23 cellular contexts compared by ENCODE assay signal in the genomic region with DNA sequence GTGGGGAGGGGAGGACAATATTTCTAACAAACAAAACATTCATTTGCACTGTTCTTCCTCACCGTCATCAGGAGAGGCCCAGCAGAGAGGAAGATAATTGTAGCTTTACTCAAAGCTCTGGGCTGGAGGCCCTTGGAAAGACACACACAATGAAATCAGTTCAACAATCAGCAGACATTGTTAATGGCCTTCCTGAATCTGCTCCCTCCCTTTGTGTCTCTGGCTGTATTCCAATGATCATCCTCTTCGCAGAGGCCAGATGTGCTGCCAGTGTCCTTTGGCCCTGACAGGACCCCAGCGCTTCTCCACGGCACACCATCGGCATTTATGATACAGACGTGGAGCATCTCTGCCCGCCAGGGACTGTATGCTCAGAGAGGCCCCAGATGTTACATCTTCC. TPM values are rescaled to one million over a fixed set of nuclear protein-coding genes. Genes with fewer than 3 reads are reported as not detected.
A peak's percentile ranks its signal among the peaks of the same experiment; 100 is the strongest.
DNase-seq lines count a peak whose midpoint lies in the region; FAIRE-seq and TF ChIP-seq lines count a peak whose summit lies in the region.
"Had no signal": no experiment of that assay in that cellular context is flagged by ENCODE, and none has a peak within 500 bp of the region (broad histone marks: within the 10 kb centered on the region; RNA-seq: fewer than 3 reads in every experiment).

No MANE protein-coding gene starts in this region.

- H3K9ac ChIP-seq in mesenchymal stem cell (ENCODE audit: low read length): no peak overlapping the region

- DNase-seq in NCI-H1105 (lab: John Stamatoyannopoulos, UW) (peak; percentile 2), NCI-H345 treated with DMSO at 0.1 percent for 48 hours (lab: John Stamatoyannopoulos, UW; ENCODE audit: unreplicated experiment) (peak; percentile 60), inferior parietal cortex (ENCODE audit: extremely low spot score) (peak; percentile 38), testis (peak; percentile 29), right atrium auricular region (ENCODE audit: low spot score) (no peak), GM12891 (ENCODE audit: insufficient read length, low spot score) (no peak), mesenchymal stem cell (no peak)
- DNase-seq: activated CD8-positive, alpha-beta memory T cell treated with anti-CD3 and anti-CD28 coated beads for 24 hours; activated gamma-delta T cell treated with Interleukin-2 at 50 U/mL for 16 hours; activated T-cell treated with anti-CD3 and anti-CD28 coated beads, Interleukin-2, amount 50 U/mL, for 24 hours; DMS 273 treated with DMSO at 0.1 percent for 48 hours; heart left ventricle; mammary epithelial cell; naive B cell; NCI-H1694; right cardiac atrium; stimulated activated CD4-positive, alpha-beta T cell treated with anti-CD3 and anti-CD28 coated beads, Interleukin-4, amount 100 ng/mL, for 24 hours; stimulated activated naive B cell treated with anti-CD40 and anti-IgM and Interleukin-4, amounts not matched to agents 10 μg/mL and 1 μg/mL and 100 μg/mL, for 72 hours had no signal

- no peak overlapping the region for H3K23ac ChIP-seq in mesenchymal stem cell (ENCODE audit: low read length in 2 of 2)

- no peak overlapping the region for H2BK5ac ChIP-seq in mesenchymal stem cell (ENCODE audit: low read depth, low read length, poor library complexity, severe bottlenecking)

- no peak for TF ChIP-seq POLR2A in testis (IDR thresholded peaks at IDR 0.05)
- TF ChIP-seq POLR2A in GM12891 (IDR thresholded peaks at IDR 0.05; ENCODE audit: low read depth, low read length): no peak

- no peak for FAIRE-seq in GM12891 (lab: Jason Lieb, UNC)

- H3K79me1 ChIP-seq in mesenchymal stem cell (replicated peaks; ENCODE audit: low read length, poor library complexity, severe bottlenecking): no peaks in the 10 kb centered on the region

- H3K27ac ChIP-seq in testis: no peak overlapping the region
- no peak overlapping the region for H3K27ac ChIP-seq in right atrium auricular region
- no peak overlapping the region for H3K27ac ChIP-seq in mesenchymal stem cell (ENCODE audit: low read length, poor library complexity, severe bottlenecking)
- H3K27ac ChIP-seq: heart left ventricle, vagina had no signal

- H3K27me3 ChIP-seq in testis (no peaks in the 10 kb centered on the region), right atrium auricular region (no peaks in the 10 kb centered on the region), mesenchymal stem cell (ENCODE audit: control insufficient read depth in 1 of 2, insufficient read depth in 1 of 2, low read length in 2 of 2) (peaks cover 4 to 38% of the 10 kb centered on the region in 2 experiments)
- H3K27me3 ChIP-seq: vagina had no signal

- no peak overlapping the region for H2AK5ac ChIP-seq in mesenchymal stem cell (ENCODE audit: low read length, severe bottlenecking)

- H2BK15ac ChIP-seq in mesenchymal stem cell (ENCODE audit: low read depth, poor library complexity, severe bottlenecking): no peak overlapping the region

- no peak overlapping the region for H2BK12ac ChIP-seq in mesenchymal stem cell (ENCODE audit: low read length in 2 of 2)

- H4K8ac ChIP-seq in mesenchymal stem cell (ENCODE audit: low read length): no peak overlapping the region

- no peaks in the 10 kb centered on the region for H3K4me1 ChIP-seq in testis
- no peaks in the 10 kb centered on the region for H3K4me1 ChIP-seq in right atrium auricular region
- H3K4me1 ChIP-seq in mesenchymal stem cell (ENCODE audit: control insufficient read depth, insufficient read depth, low read depth, low read length): no peaks in the 10 kb centered on the region
- H3K4me1 ChIP-seq: heart left ventricle, vagina had no signal

- no peak overlapping the region for H3K4me2 ChIP-seq in mesenchymal stem cell (ENCODE audit: low read length, poor library complexity, severe bottlenecking)

- H3K14ac ChIP-seq in mesenchymal stem cell (ENCODE audit: low read length in 2 of 2): no peak overlapping the region

- intact Hi-C loops in testis (cut with DNase I; ENCODE audit: low total_unique reads): no loop called here

- WGBS in testis, 2 donors: 55 to 63% methylated on average over 5 to 7 of the region's 7 CpGs
- 74% methylated on average over 7 of the region's 7 CpGs for WGBS in mesenchymal stem cell

- H3K18ac ChIP-seq in mesenchymal stem cell (ENCODE audit: low read depth in 1 of 2, low read length in 2 of 2): no peak overlapping the region

- H3K9me3 ChIP-seq in testis (no peaks in the 10 kb centered on the region), right atrium auricular region (no peaks in the 10 kb centered on the region), mesenchymal stem cell (ENCODE audit: control insufficient read depth, low read length) (no peaks in the 10 kb centered on the region)
- H3K9me3 ChIP-seq: heart left ventricle, vagina had no signal

- H3K4ac ChIP-seq in mesenchymal stem cell (ENCODE audit: low read depth in 1 of 2, low read length in 2 of 2): no peak overlapping the region

- TF ChIP-seq CTCF in testis (IDR thresholded peaks at IDR 0.05): no peak
- TF ChIP-seq CTCF in right atrium auricular region (IDR thresholded peaks at IDR 0.05): no peak

- no peaks in the 10 kb centered on the region for H3K36me3 ChIP-seq in testis (ENCODE audit: low read depth, missing control alignments)
- no peaks in the 10 kb centered on the region for H3K36me3 ChIP-seq in right atrium auricular region
- H3K36me3 ChIP-seq in mesenchymal stem cell (ENCODE audit: control insufficient read depth in 1 of 2, insufficient read depth in 2 of 2, low read depth in 1 of 2, low read length in 2 of 2): no peaks in the 10 kb centered on the region
- H3K36me3 ChIP-seq: heart left ventricle, vagina had no signal

- H2AFZ ChIP-seq in mesenchymal stem cell (ENCODE audit: low read depth, low read length): no peak overlapping the region

- no peak overlapping the region for H3K4me3 ChIP-seq in testis
- no peak overlapping the region for H3K4me3 ChIP-seq in right atrium auricular region
- no peak overlapping the region for H3K4me3 ChIP-seq in mesenchymal stem cell (ENCODE audit: insufficient read depth in 1 of 2, low read depth in 1 of 2, low read length in 2 of 2)
- H3K4me3 ChIP-seq: heart left ventricle, vagina had no signal

- no peak overlapping the region for H2BK120ac ChIP-seq in mesenchymal stem cell (ENCODE audit: low read depth, low read length)

- no peak overlapping the region for H4K91ac ChIP-seq in mesenchymal stem cell (ENCODE audit: low read length)

TF ChIP-seq in GM12891, 5 proteins besides CTCF, POLR2A, EP300 and RAD21:
- no peak for TF ChIP-seq SPI1 (IDR thresholded peaks at IDR 0.05; ENCODE audit: low read depth, low read length)
- no peak for TF ChIP-seq POLR2AphosphoS5 (IDR thresholded peaks at IDR 0.05; ENCODE audit: low read depth, low read length)
- no peak for TF ChIP-seq TAF1 (IDR thresholded peaks at IDR 0.05; ENCODE audit: low read depth, low read length)
- no peak for TF ChIP-seq PAX5 (IDR thresholded peaks at IDR 0.05; ENCODE audit: insufficient read depth, low read length, severe bottlenecking)
- no peak for TF ChIP-seq POU2F2 (IDR thresholded peaks at IDR 0.05; ENCODE audit: low read depth, low read length)

RNA-seq across cellular contexts. Expression of gene LRFN2, which starts 44.6 kb away (rescaled TPM):
- 1 to 10 TPM; 1.1 to 1.6 TPM for total RNA-seq in testis
- 3.3 TPM for polyA plus RNA-seq in testis (ENCODE audit: insufficient read depth, low read depth, low replicate concordance)
- total RNA-seq in right atrium auricular region: not detected
- polyA plus RNA-seq in GM12891 (2012; ENCODE audit: low read depth, missing spikeins): not detected
- 0.03 TPM for polyA plus RNA-seq in mesenchymal stem cell (2013, experiment 1 of 2)
- polyA plus RNA-seq in mesenchymal stem cell (2013, experiment 2 of 2): 0.01 TPM
- total RNA-seq: G401, heart left ventricle, M059J, mammary epithelial cell, NCI-H460, osteoblast, right cardiac atrium, vagina had no signal
- polyA plus RNA-seq: heart left ventricle, mammary epithelial cell, right cardiac atrium had no signal

Comparison
In these comparisons a context has a peak if more than half of its experiments do, and no peak if none do; other contexts are left out.
1. DNase-seq: peak in NCI-H1105 (single experiment), NCI-H345 treated with DMSO at 0.1 percent for 48 hours (single experiment), inferior parietal cortex (single experiment) and testis (single experiment); none in right atrium auricular region (single experiment), GM12891 (single experiment) and mesenchymal stem cell (single experiment).